In the genomic region with DNA sequence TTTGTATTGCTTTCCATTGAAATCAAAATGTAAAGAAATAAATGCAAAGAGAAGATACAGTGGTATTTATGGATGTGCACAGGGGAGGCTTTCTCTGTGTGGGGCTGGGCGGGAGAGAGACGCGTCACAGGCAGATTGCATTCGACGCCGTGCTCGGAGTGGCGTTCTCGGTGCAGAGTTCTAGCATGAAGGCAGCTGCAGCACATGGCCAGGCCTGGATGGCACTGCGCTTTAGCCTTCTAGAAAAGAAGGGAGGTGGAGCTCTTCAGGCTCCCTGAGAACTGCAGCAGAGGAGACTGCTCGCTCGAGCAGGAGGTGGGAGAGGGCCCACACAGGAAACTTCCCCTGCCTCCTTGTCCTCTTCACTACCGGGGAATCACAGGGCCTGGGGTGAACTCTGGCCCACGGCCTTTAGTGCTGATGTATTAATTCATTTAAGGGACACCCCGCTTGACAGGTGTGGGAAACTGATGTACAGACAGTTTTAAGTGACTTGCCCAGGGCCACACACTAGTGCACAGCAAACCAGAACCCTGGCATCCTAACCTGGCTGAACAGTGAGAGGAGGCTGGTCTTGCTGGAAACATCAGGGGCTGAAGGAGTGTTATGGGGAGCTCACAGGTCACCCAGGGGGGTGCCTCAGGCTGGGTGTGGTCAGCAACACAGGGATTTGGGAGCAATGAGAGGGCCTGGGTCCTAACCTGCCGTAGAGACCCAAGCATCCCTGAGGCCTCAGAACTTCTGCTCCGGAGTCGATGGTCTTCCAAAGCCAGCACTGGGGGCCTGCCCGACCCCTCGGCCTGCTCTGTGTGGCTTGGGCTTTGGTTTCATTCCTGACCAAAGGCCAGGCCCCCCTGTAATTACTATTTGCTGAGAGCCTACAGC, we compare ENCODE assay signal across 19 cellular contexts.
A peak's percentile ranks its signal among the peaks of the same experiment; 100 is the strongest.
DNase-seq lines count a peak whose midpoint lies in the region; ATAC-seq, FAIRE-seq and TF ChIP-seq lines count a peak whose summit lies in the region.
"Had no signal": no experiment of that assay in that cellular context is flagged by ENCODE, and none has a peak within 500 bp of the region (broad histone marks: within the 10 kb centered on the region; RNA-seq: fewer than 3 reads in every experiment).

No MANE protein-coding gene starts in this region.

- H2AFZ ChIP-seq in MM.1S (ENCODE audit: low read length) (no peak overlapping the region), H1 (ENCODE audit: low read length) (no peak overlapping the region)

- H3K4me3 ChIP-seq in MM.1S (ENCODE audit: low read length) (no peak overlapping the region), H1 (ENCODE audit: extremely low read depth in 1 of 4, insufficient read depth in 2 of 4, low read depth in 3 of 4, low read length in 4 of 4) (no peak overlapping the region), suprapubic skin (no peak overlapping the region)
- H3K4me3 ChIP-seq: K562, stomach had no signal

- CTCF ChIA-PET in H1 (lab: Charles Lee; ENCODE audit: partially characterized antibody): interaction anchor here (1.2 to 2.0 kb wide), 4 partner anchors 9 to 62 kb away, joined by 3 to 7 read pairs (median 4); no protein-coding TSS in a partner anchor

- TF ChIP-seq RAD21 in H1 (IDR thresholded peaks at IDR 0.05 in 1 of 2, conservative IDR thresholded peaks at IDR 0.05 in 1 of 2; ENCODE audit: low read depth in 2 of 2, low read length in 2 of 2): no peak

- H2BK120ac ChIP-seq in H1 (replicated peaks; ENCODE audit: low read depth, low read length): no peak overlapping the region

- 0 out of 2 replicates have a peak overlapping the region, but pooled peaks have one; percentile 29 for H2BK15ac ChIP-seq in H1 (ENCODE audit: low read length)

- no peaks in the 10 kb centered on the region; the same call in 1 of the 2 replicates for H3K23me2 ChIP-seq in H1 (ENCODE audit: low read depth, low read length)

- H4K5ac ChIP-seq in H1 (ENCODE audit: insufficient read length, low read depth, low read length): no peak overlapping the region

- no peak overlapping the region for H3K18ac ChIP-seq in H1 (ENCODE audit: extremely low read depth, low read length)

- H3K4ac ChIP-seq in H1 (replicated peaks; ENCODE audit: insufficient read length, low read depth, low read length): no peak overlapping the region

- H4K91ac ChIP-seq in H1 (replicated peaks; ENCODE audit: insufficient read length, low read length): peak overlapping the region; percentile 29

- no peak overlapping the region for H2AK5ac ChIP-seq in H1 (ENCODE audit: low read depth, low read length)

- peak overlapping the region; percentile 53; the same call in 1 of the 2 replicates for H3K9ac ChIP-seq in MM.1S (ENCODE audit: low read length)
- H3K9ac ChIP-seq in H1 (replicated peaks in 1 of 4; ENCODE audit: extremely low read depth in 1 of 4, low read depth in 3 of 4, low read length in 3 of 4): no peak overlapping the region

- H3K4me1 Mint-ChIP-seq in nephron: peaks cover 38% of the 10 kb centered on the region
- H3K4me1 Mint-ChIP-seq in activated T-helper 17 cell treated with anti-CD3 and anti-CD28 coated beads, Interleukin-2, amount 50 U/mL, for 72 hours: peaks cover 11% of the 10 kb centered on the region

- TF ChIP-seq CTCF in MM.1S (IDR thresholded peaks at IDR 0.05; ENCODE audit: low read length): no peak
- TF ChIP-seq CTCF in H1 (IDR thresholded peaks at IDR 0.05; ENCODE audit: control extremely low read depth in 1 of 3, insufficient read depth in 1 of 3, low read depth in 1 of 3, low read length in 3 of 3): no peak
- no peak for TF ChIP-seq CTCF in nephron (IDR thresholded peaks at IDR 0.05; ENCODE audit: unreplicated experiment in 3 of 3)
- no peak for TF ChIP-seq CTCF in suprapubic skin (IDR thresholded peaks at IDR 0.05)
- no peak for TF ChIP-seq CTCF in foreskin keratinocyte (conservative IDR thresholded peaks at IDR 0.05)

- no peaks in the 10 kb centered on the region for H3K9me3 Mint-ChIP-seq in nephron
- H3K9me3 Mint-ChIP-seq in activated T-helper 17 cell treated with anti-CD3 and anti-CD28 coated beads, Interleukin-2, amount 50 U/mL, for 72 hours: no peaks in the 10 kb centered on the region
- H3K9me3 Mint-ChIP-seq: activated T-helper 2 cell treated with anti-CD3 and anti-CD28 coated beads, Interferon-gamma antibody, Interleukin-2, Interleukin-4, amounts not matched to agents 10 μg/mL and 5 μg/mL and 100 μg/mL, durations not matched to agents 14 hours and 24 hours and 36 hours had no signal

- H3K4me2 ChIP-seq in MM.1S (ENCODE audit: low read depth, low read length) (peak overlapping the region; percentile 86), H1 (ENCODE audit: insufficient read depth in 1 of 2, low read depth in 2 of 2, low read length in 2 of 2) (no peak overlapping the region)

- no peak for DNase-seq in MM.1S
- DNase-seq in H1 (ENCODE audit: low read depth in 1 of 2, low spot score in 2 of 2): no peak
- DNase-seq in suprapubic skin (ENCODE audit: low spot score in 2 of 2): peak in 1 of 2 donors; percentile 66
- DNase-seq in NCI-H526 treated with DMSO at 0.1 percent for 48 hours (lab: John Stamatoyannopoulos, UW): no peak
- no peak for DNase-seq in foreskin keratinocyte
- DNase-seq: activated CD8-positive, alpha-beta T cell treated with anti-CD3 and anti-CD28 coated beads, Interleukin-2, amount 10 ng/mL, durations not matched to agents 7 days and 5 days; Calu3; erythroblast; GDM1; hippocampal formation; kidney glomerular epithelial cell; NCI-H2107; NCI-H526; stomach had no signal

- WGBS in H1 (ENCODE audit: extremely low coverage in 1 of 2, insufficient coverage in 1 of 2, insufficient read length in 1 of 2, insufficient replicate concordance in 2 of 2, low coverage in 1 of 2, low lambda C conversion rate in 2 of 2, missing lambda C conversion rate in 1 of 2), 2 experiments: 89% methylated on average over 20 of the region's 20 CpGs; no CpG with 5 or more reads in 1 of the 2 experiments
- 83% methylated on average over 18 of the region's 20 CpGs for WGBS in suprapubic skin

- H2BK20ac ChIP-seq in H1 (ENCODE audit: low read length): no peak overlapping the region

- no peak overlapping the region for H3K4me3 Mint-ChIP-seq in nephron
- no peak overlapping the region for H3K4me3 Mint-ChIP-seq in activated T-helper 17 cell treated with anti-CD3 and anti-CD28 coated beads, Interleukin-2, amount 50 U/mL, for 72 hours
- H3K4me3 Mint-ChIP-seq: activated CD8-positive, alpha-beta T cell treated with anti-CD3 and anti-CD28 coated beads, Interleukin-2, amount 10 ng/mL, durations not matched to agents 7 days and 5 days had no signal

- H3K27me3 Mint-ChIP-seq in nephron (ENCODE audit: low read depth): no peaks in the 10 kb centered on the region
- H3K27me3 Mint-ChIP-seq in activated T-helper 17 cell treated with anti-CD3 and anti-CD28 coated beads, Interleukin-2, amount 50 U/mL, for 72 hours: no peaks in the 10 kb centered on the region

- 0 out of 2 replicates have a peak, but pooled peaks cover 4% of the 10 kb centered on the region for H3K79me1 ChIP-seq in H1 (ENCODE audit: low read depth, low read length)

- peak overlapping the region; percentile 9 to 41 (median 9) for H3K27ac Mint-ChIP-seq in nephron
- H3K27ac Mint-ChIP-seq in activated T-helper 17 cell treated with anti-CD3 and anti-CD28 coated beads, Interleukin-2, amount 50 U/mL, for 72 hours: no peak overlapping the region
- H3K27ac Mint-ChIP-seq: activated CD8-positive, alpha-beta T cell treated with anti-CD3 and anti-CD28 coated beads, Interleukin-2, amount 10 ng/mL, durations not matched to agents 7 days and 5 days; activated T-helper 2 cell treated with anti-CD3 and anti-CD28 coated beads, Interferon-gamma antibody, Interleukin-2, Interleukin-4, amounts not matched to agents 10 μg/mL and 5 μg/mL and 100 μg/mL, durations not matched to agents 14 hours and 24 hours and 36 hours had no signal

- ATAC-seq in activated T-helper 17 cell treated with anti-CD3 and anti-CD28 coated beads, Interleukin-2, amount 50 U/mL, for 72 hours (replicated peaks): no peak
- ATAC-seq in GM18519 (IDR thresholded peaks at IDR 0.05; ENCODE audit: low FRiP score, unreplicated experiment) (no peak), foreskin keratinocyte (no peak)
- ATAC-seq: activated CD8-positive, alpha-beta T cell treated with anti-CD3 and anti-CD28 coated beads, Interleukin-2, amount 10 ng/mL, durations not matched to agents 7 days and 5 days; K562 had no signal

- no peak for TF ChIP-seq EP300 in H1 (IDR thresholded peaks at IDR 0.05; ENCODE audit: borderline replicate concordance in 1 of 2, low read depth in 2 of 2, low read length in 2 of 2)
- no peak for TF ChIP-seq EP300 in suprapubic skin (IDR thresholded peaks at IDR 0.05)

- H4K20me1 ChIP-seq in MM.1S (ENCODE audit: insufficient read depth, low read length) (no peaks in the 10 kb centered on the region), H1 (replicated peaks in 1 of 2; ENCODE audit: control insufficient read depth in 1 of 2, insufficient read depth in 2 of 2, low read length in 2 of 2) (peaks cover 3 to 11% of the 10 kb centered on the region in 2 experiments)

- H3K23ac ChIP-seq in H1 (ENCODE audit: insufficient read length): no peak overlapping the region

- H3K27ac ChIP-seq in MM.1S (ENCODE audit: low read length) (peak overlapping the region; percentile 60), H1 (ENCODE audit: low read depth, low read length) (peak overlapping the region; percentile 23; the same call in 1 of the 2 replicates), suprapubic skin (peak overlapping the region; percentile 64), foreskin keratinocyte (no peak overlapping the region)

- peaks cover 17% of the 10 kb centered on the region for H3K36me3 Mint-ChIP-seq in nephron (ENCODE audit: low read depth)
- peaks cover 35% of the 10 kb centered on the region for H3K36me3 Mint-ChIP-seq in activated T-helper 17 cell treated with anti-CD3 and anti-CD28 coated beads, Interleukin-2, amount 50 U/mL, for 72 hours (ENCODE audit: low read depth)

- H3F3A ChIP-seq in MM.1S (ENCODE audit: insufficient read depth, low read length): peaks cover 6% of the 10 kb centered on the region

- H2BK5ac ChIP-seq in H1 (ENCODE audit: low read depth, low read length): no peak overlapping the region

- no peaks in the 10 kb centered on the region for H3K27me3 ChIP-seq in MM.1S (replicated peaks; ENCODE audit: insufficient read depth, low read length)
- H3K27me3 ChIP-seq in H1 (replicated peaks in 1 of 4; ENCODE audit: control insufficient read depth in 3 of 4, extremely low read depth in 1 of 4, insufficient read depth in 3 of 4, low read length in 3 of 4): no peaks in the 10 kb centered on the region
- no peaks in the 10 kb centered on the region for H3K27me3 ChIP-seq in suprapubic skin
- no peaks in the 10 kb centered on the region for H3K27me3 ChIP-seq in foreskin keratinocyte
- H3K27me3 ChIP-seq: stomach had no signal

- H3K79me2 ChIP-seq in MM.1S (ENCODE audit: low read length): peaks cover 34% of the 10 kb centered on the region
- peaks cover 0 to 32% of the 10 kb centered on the region in 2 experiments; a peak in 2 of 4 replicates for H3K79me2 ChIP-seq in H1 (ENCODE audit: control insufficient read depth in 1 of 2, insufficient read depth in 2 of 2, low read length in 2 of 2)

- no peak overlapping the region for H3K14ac ChIP-seq in H1 (ENCODE audit: insufficient read length)

- H3K4me1 ChIP-seq in MM.1S (ENCODE audit: low read length) (peaks cover 20% of the 10 kb centered on the region), H1 (replicated peaks in 1 of 4; ENCODE audit: control insufficient read depth in 3 of 4, insufficient read depth in 4 of 4, low read length in 3 of 4) (peaks cover 0 to 12% (median 2%) of the 10 kb centered on the region in 4 experiments; a peak in 3 of 7 replicates), suprapubic skin (peaks cover 15% of the 10 kb centered on the region), foreskin keratinocyte (no peaks in the 10 kb centered on the region)

- no peaks in the 10 kb centered on the region for H3K9me2 ChIP-seq in MM.1S (replicated peaks; ENCODE audit: insufficient read depth, low read length)

- no peak overlapping the region for H3K56ac ChIP-seq in H1 (replicated peaks; ENCODE audit: insufficient read length, low read depth, low read length)

- no peaks in the 10 kb centered on the region for H3K9me3 ChIP-seq in MM.1S (replicated peaks; ENCODE audit: insufficient read depth, low read length)
- H3K9me3 ChIP-seq in H1 (ENCODE audit: insufficient read depth in 2 of 2, low read depth in 1 of 2, low read length in 1 of 2): no peaks in the 10 kb centered on the region
- H3K9me3 ChIP-seq in suprapubic skin: no peaks in the 10 kb centered on the region
- H3K9me3 ChIP-seq: stomach had no signal

- POLR2A ChIA-PET in H1 (lab: Charles Lee; ENCODE audit: partially characterized antibody): no interaction called here

- no peak overlapping the region; the same call in 1 of the 2 replicates for H4K8ac ChIP-seq in H1 (ENCODE audit: extremely low read depth, insufficient read depth, low read length)

- TF ChIP-seq POLR2A in H1 (IDR thresholded peaks at IDR 0.05; ENCODE audit: control extremely low read depth in 1 of 2, low read depth in 2 of 2, low read length in 2 of 2): no peak
- no peak for TF ChIP-seq POLR2A in suprapubic skin (IDR thresholded peaks at IDR 0.05)

- H3K36me3 ChIP-seq in MM.1S (replicated peaks; ENCODE audit: insufficient read depth, low read length): no peaks in the 10 kb centered on the region
- H3K36me3 ChIP-seq in H1 (ENCODE audit: control insufficient read depth in 2 of 4, insufficient read depth in 4 of 4, low read length in 3 of 4): peaks cover 0 to 3% (median under 1%) of the 10 kb centered on the region in 4 experiments; a peak in 3 of 8 replicates
- peaks cover 19% of the 10 kb centered on the region for H3K36me3 ChIP-seq in suprapubic skin

- no peak overlapping the region for H2BK12ac ChIP-seq in H1 (ENCODE audit: low read depth, low read length)

- FAIRE-seq in H1 (lab: Jason Lieb, UNC): no peak
- FAIRE-seq: K562 had no signal
